ENCODE assay signal across 22 cellular contexts in genomic region chr6:13292774-13293173, GRCh38.
"Had no signal": no experiment of that assay in that cellular context is flagged by ENCODE, and none has a peak within 500 bp of the region (broad histone marks: within the 10 kb centered on the region; RNA-seq: fewer than 3 reads in every experiment).

No MANE protein-coding gene starts in this region.

- H3K9me3 Mint-ChIP-seq: memory B cell; stimulated activated effector memory CD8-positive, alpha-beta T cell treated with anti-CD3 and anti-CD28 coated beads, Interleukin-12 subunit alpha, Interleukin-12 subunit beta, amount 100 ng/mL, for 72 hours had no signal

- DNase-seq: activated CD4-positive, alpha-beta T cell treated with anti-CD3 and anti-CD28 coated beads for 36 hours; activated CD4-positive, alpha-beta T cell treated with anti-CD3 and anti-CD28 coated beads, Interleukin-2, amount 50 U/mL, for 4 hours; activated gamma-delta T cell treated with Interleukin-2 at 50 U/mL for 16 hours; activated T-cell treated with anti-CD3 and anti-CD28 coated beads for 4 hours; aorta; central memory CD4-positive, alpha-beta T cell; dermis blood vessel endothelial cell; effector memory CD4-positive, alpha-beta T cell; esophagus squamous epithelium; gastrocnemius medialis; hypothalamus; nephron progenitor cell; occipital lobe; stimulated activated CD4-positive, alpha-beta T cell treated with anti-CD3 and anti-CD28 coated beads, Interleukin-1b, Interleukin-23, amount 100 ng/mL, for 48 hours; T-helper 9 cell; transverse colon had no signal

- H3K27ac Mint-ChIP-seq: activated CD4-positive, alpha-beta T cell treated with anti-CD3 and anti-CD28 coated beads for 36 hours; memory B cell; nephron progenitor cell; stimulated activated effector memory CD8-positive, alpha-beta T cell treated with anti-CD3 and anti-CD28 coated beads, Interleukin-12 subunit alpha, Interleukin-12 subunit beta, amount 100 ng/mL, for 72 hours; WTC11 had no signal

- H3K4me1 Mint-ChIP-seq: activated CD4-positive, alpha-beta T cell treated with anti-CD3 and anti-CD28 coated beads for 36 hours; stimulated activated effector memory CD8-positive, alpha-beta T cell treated with anti-CD3 and anti-CD28 coated beads, Interleukin-12 subunit alpha, Interleukin-12 subunit beta, amount 100 ng/mL, for 72 hours had no signal

- ATAC-seq: activated CD4-positive, alpha-beta T cell treated with anti-CD3 and anti-CD28 coated beads for 36 hours; activated naive CD4-positive, alpha-beta T cell treated with anti-CD3 and anti-CD28 coated beads, Interleukin-2, amount 50 U/mL, for 72 hours; gastrocnemius medialis; right lobe of liver; stimulated activated effector memory CD8-positive, alpha-beta T cell treated with anti-CD3 and anti-CD28 coated beads, Interleukin-12 subunit alpha, Interleukin-12 subunit beta, amount 100 ng/mL, for 72 hours; WTC11 had no signal

- H3K27me3 Mint-ChIP-seq: activated CD4-positive, alpha-beta T cell treated with anti-CD3 and anti-CD28 coated beads for 36 hours; brain; memory B cell had no signal

- H3K4me3 Mint-ChIP-seq: activated CD4-positive, alpha-beta T cell treated with anti-CD3 and anti-CD28 coated beads for 36 hours; brain; memory B cell; nephron progenitor cell; stimulated activated effector memory CD8-positive, alpha-beta T cell treated with anti-CD3 and anti-CD28 coated beads, Interleukin-12 subunit alpha, Interleukin-12 subunit beta, amount 100 ng/mL, for 72 hours; WTC11 had no signal
